In the genomic region with DNA sequence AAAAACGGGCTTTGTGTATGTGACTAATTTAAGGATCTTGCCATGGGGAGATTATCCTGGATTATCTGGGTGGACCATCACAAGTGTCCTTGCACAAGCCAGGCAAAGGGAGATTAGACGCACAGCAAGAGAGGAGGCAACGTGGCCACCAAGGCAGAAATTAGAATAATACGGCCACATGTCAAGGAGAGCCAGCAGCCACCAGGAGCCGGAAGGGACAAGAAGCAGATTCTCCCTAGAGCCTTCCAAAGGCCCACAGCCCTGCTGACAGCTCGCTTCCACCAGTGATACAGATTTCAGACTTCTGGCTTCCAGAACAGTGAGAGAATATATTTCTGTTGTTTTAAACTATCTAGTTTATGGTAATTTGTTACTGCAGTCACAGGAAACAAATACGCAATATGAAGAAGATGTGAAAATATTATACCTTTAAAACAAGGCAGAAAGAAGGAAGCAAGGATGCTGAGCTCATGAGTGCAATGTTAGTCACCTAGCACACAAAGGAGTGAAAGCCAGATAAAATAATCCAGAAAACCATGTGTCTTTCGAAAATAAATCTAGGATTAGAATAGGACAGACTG, we compare ENCODE assay signal across 10 cellular contexts. TPM values are rescaled to one million over a fixed set of nuclear protein-coding genes. Genes with fewer than 3 reads are reported as not detected.
DNase-seq lines count a peak whose midpoint lies in the region; ATAC-seq, FAIRE-seq and TF ChIP-seq lines count a peak whose summit lies in the region.
"Had no signal": no experiment of that assay in that cellular context is flagged by ENCODE, and none has a peak within 500 bp of the region (broad histone marks: within the 10 kb centered on the region; RNA-seq: fewer than 3 reads in every experiment).

No MANE protein-coding gene starts in this region.

- H3K14ac ChIP-seq in mesenchymal stem cell (ENCODE audit: low read length in 2 of 2): no peak overlapping the region

- peak overlapping the region; percentile 20 to 75 for H3K4ac ChIP-seq in mesenchymal stem cell (ENCODE audit: low read depth in 1 of 2, low read length in 2 of 2)

- H3K36me3 ChIP-seq in heart left ventricle (no peaks in the 10 kb centered on the region), brain microvascular endothelial cell (replicated peaks) (no peaks in the 10 kb centered on the region), mesenchymal stem cell (ENCODE audit: control insufficient read depth in 1 of 2, insufficient read depth in 2 of 2, low read depth in 1 of 2, low read length in 2 of 2) (no peaks in the 10 kb centered on the region), vagina (no peaks in the 10 kb centered on the region), H7 (replicated peaks; ENCODE audit: control insufficient read depth, insufficient read depth, low read length) (no peaks in the 10 kb centered on the region)
- H3K36me3 ChIP-seq: cardiac muscle cell had no signal

- peak overlapping the region; percentile 94 for H2AK5ac ChIP-seq in mesenchymal stem cell (ENCODE audit: low read length, severe bottlenecking)

- FAIRE-seq in D721Med (lab: Jason Lieb, UNC): no peak

- no peak overlapping the region for H3K4me3 ChIP-seq in heart left ventricle
- no peak overlapping the region for H3K4me3 ChIP-seq in brain microvascular endothelial cell (ENCODE audit: low read depth, low read length)
- H3K4me3 ChIP-seq in mesenchymal stem cell (ENCODE audit: insufficient read depth in 1 of 2, low read depth in 1 of 2, low read length in 2 of 2): peak overlapping the region in 1 of 2 experiments; percentile 11
- no peak overlapping the region for H3K4me3 ChIP-seq in vagina
- no peak overlapping the region for H3K4me3 ChIP-seq in H7 (ENCODE audit: insufficient read depth, low read depth, low read length)
- H3K4me3 ChIP-seq: cardiac muscle cell had no signal

- peak overlapping the region; percentile 95 for H4K8ac ChIP-seq in mesenchymal stem cell (ENCODE audit: low read length)

- peak overlapping the region; percentile 94 for H4K91ac ChIP-seq in mesenchymal stem cell (ENCODE audit: low read length)

- H2AFZ ChIP-seq in mesenchymal stem cell (ENCODE audit: low read depth, low read length): no peak overlapping the region

- in situ Hi-C loops in brain microvascular endothelial cell (cut with HindIII; ENCODE audit: low pct_ligation_motif_present, low sequenced_read_pairs): no loop called here

- H3K27me3 ChIP-seq in heart left ventricle: no peaks in the 10 kb centered on the region
- no peaks in the 10 kb centered on the region for H3K27me3 ChIP-seq in brain microvascular endothelial cell (replicated peaks)
- no peaks in the 10 kb centered on the region for H3K27me3 ChIP-seq in mesenchymal stem cell (ENCODE audit: control insufficient read depth in 1 of 2, insufficient read depth in 1 of 2, low read length in 2 of 2)
- no peaks in the 10 kb centered on the region for H3K27me3 ChIP-seq in vagina
- H3K27me3 ChIP-seq in H7 (ENCODE audit: control insufficient read depth, insufficient read depth, low read length): no peaks in the 10 kb centered on the region
- H3K27me3 ChIP-seq: cardiac muscle cell had no signal

- H3K27ac ChIP-seq in heart left ventricle: peak overlapping the region; percentile 56 to 85 (median 72)
- H3K27ac ChIP-seq in brain microvascular endothelial cell: peak overlapping the region; percentile 99
- peak overlapping the region; percentile 78 for H3K27ac ChIP-seq in mesenchymal stem cell (ENCODE audit: low read length, poor library complexity, severe bottlenecking)
- peak overlapping the region; percentile 53 for H3K27ac ChIP-seq in vagina
- H3K27ac ChIP-seq: cardiac muscle cell had no signal

- 58 to 79% (median 68%) methylated on average over 8 of the region's 8 CpGs for WGBS in heart left ventricle, 4 donors
- 21% methylated on average over 5 of the region's 8 CpGs for WGBS in mesenchymal stem cell

- H3K4me1 ChIP-seq in heart left ventricle: peaks cover 4 to 54% (median 23%) of the 10 kb centered on the region in 12 donors
- H3K4me1 ChIP-seq in mesenchymal stem cell (ENCODE audit: control insufficient read depth, insufficient read depth, low read depth, low read length): peaks cover 13% of the 10 kb centered on the region
- peaks cover 21% of the 10 kb centered on the region for H3K4me1 ChIP-seq in vagina

- peak overlapping the region; percentile 87 to 91 for H2BK12ac ChIP-seq in mesenchymal stem cell (ENCODE audit: low read length in 2 of 2)

- no peak overlapping the region for H3K23ac ChIP-seq in mesenchymal stem cell (ENCODE audit: low read length in 2 of 2)

- DNase-seq in heart left ventricle (peak in 2 of 5 donors; percentile 10 to 48), cardiac septum (ENCODE audit: low spot score) (no peak), brain microvascular endothelial cell (peak; percentile 62), mesenchymal stem cell (no peak), vagina (ENCODE audit: extremely low spot score in 2 of 2) (no peak), H7 (no peak), D721Med (ENCODE audit: insufficient read length, low spot score) (no peak)
- no peak for DNase-seq in stimulated activated CD4-positive, alpha-beta T cell treated with anti-CD3 and anti-CD28 coated beads, Interleukin-4, amount 100 ng/mL, for 24 hours
- DNase-seq: NCI-H1436 had no signal

- H3K18ac ChIP-seq in mesenchymal stem cell (ENCODE audit: low read depth in 1 of 2, low read length in 2 of 2): peak overlapping the region; percentile 89

- TF ChIP-seq CTCF in heart left ventricle (IDR thresholded peaks at IDR 0.05): no peak
- no peak for TF ChIP-seq CTCF in brain microvascular endothelial cell (IDR thresholded peaks at IDR 0.05; ENCODE audit: low read depth, low read length, missing control alignments)
- TF ChIP-seq CTCF in vagina (IDR thresholded peaks at IDR 0.05): no peak
- TF ChIP-seq CTCF in D721Med (IDR thresholded peaks at IDR 0.05; ENCODE audit: insufficient read depth, missing control alignments): no peak

- peak overlapping the region; percentile 90 for H2BK120ac ChIP-seq in mesenchymal stem cell (ENCODE audit: low read depth, low read length)

- H3K79me1 ChIP-seq in mesenchymal stem cell (replicated peaks; ENCODE audit: low read length, poor library complexity, severe bottlenecking): peaks cover 2% of the 10 kb centered on the region

- ATAC-seq in heart left ventricle: peak in 1 of 4 donors; percentile 29

- H3K4me2 ChIP-seq in mesenchymal stem cell (ENCODE audit: low read length, poor library complexity, severe bottlenecking): no peak overlapping the region

- intact Hi-C loops in heart left ventricle (cut with DNase I) (no loop called here), cardiac septum (cut with DNase I) (no loop called here), vagina (cut with DNase I) (no loop called here)

- peak overlapping the region; percentile 83 for H3K9ac ChIP-seq in mesenchymal stem cell (ENCODE audit: low read length)

- H2BK15ac ChIP-seq in mesenchymal stem cell (ENCODE audit: low read depth, poor library complexity, severe bottlenecking): peak overlapping the region; percentile 49

- H3K9me3 ChIP-seq in heart left ventricle: no peaks in the 10 kb centered on the region
- no peaks in the 10 kb centered on the region for H3K9me3 ChIP-seq in mesenchymal stem cell (ENCODE audit: control insufficient read depth, low read length)
- H3K9me3 ChIP-seq in vagina: no peaks in the 10 kb centered on the region

- TF ChIP-seq POLR2A in heart left ventricle (IDR thresholded peaks at IDR 0.05) (no peak), vagina (IDR thresholded peaks at IDR 0.05) (no peak)

- peak overlapping the region; percentile 39 for H2BK5ac ChIP-seq in mesenchymal stem cell (ENCODE audit: low read depth, low read length, poor library complexity, severe bottlenecking)

RNA-seq across cellular contexts. Expression of a gene that starts 28.7 kb away (rescaled TPM):
- 1 to 10 TPM in 6 of 9 donors, under 1 TPM in 3; 0.87 to 6.6 (median 1.6) TPM for total RNA-seq in heart left ventricle
- polyA plus RNA-seq in heart left ventricle: 1 to 10 TPM in 1 of 2 donors, under 1 TPM in 1; 0.80 to 4.9 TPM
- total RNA-seq in cardiac septum: 3.7 TPM
- polyA plus RNA-seq in mesenchymal stem cell (2013, experiment 1 of 2): 51.1 TPM
- polyA plus RNA-seq in mesenchymal stem cell (2013, experiment 2 of 2): 51.8 TPM
- 6.6 TPM for total RNA-seq in vagina
- total RNA-seq in H7 (2014; rRNA removed; shearing (Covaris generic)): 40.7 and 56.0 TPM in 2 replicates
- total RNA-seq: cardiac muscle cell had no signal

RNA-seq across cellular contexts. Expression of a gene that starts 59.7 kb away (rescaled TPM):
- total RNA-seq in heart left ventricle (under 1 TPM in 2 of 9 donors, not detected in 7; 0.29 to 0.59 TPM), cardiac septum (not detected), vagina (not detected)
- polyA plus RNA-seq in heart left ventricle: not detected
- polyA plus RNA-seq in mesenchymal stem cell (2013, experiment 1 of 2): not detected
- not detected for polyA plus RNA-seq in mesenchymal stem cell (2013, experiment 2 of 2)
- total RNA-seq in H7 (2014; rRNA removed; shearing (Covaris generic)): 1.1 and 1.6 TPM in 2 replicates
